Comparison of ENCODE assay signal across 24 cellular contexts in the genomic region with DNA sequence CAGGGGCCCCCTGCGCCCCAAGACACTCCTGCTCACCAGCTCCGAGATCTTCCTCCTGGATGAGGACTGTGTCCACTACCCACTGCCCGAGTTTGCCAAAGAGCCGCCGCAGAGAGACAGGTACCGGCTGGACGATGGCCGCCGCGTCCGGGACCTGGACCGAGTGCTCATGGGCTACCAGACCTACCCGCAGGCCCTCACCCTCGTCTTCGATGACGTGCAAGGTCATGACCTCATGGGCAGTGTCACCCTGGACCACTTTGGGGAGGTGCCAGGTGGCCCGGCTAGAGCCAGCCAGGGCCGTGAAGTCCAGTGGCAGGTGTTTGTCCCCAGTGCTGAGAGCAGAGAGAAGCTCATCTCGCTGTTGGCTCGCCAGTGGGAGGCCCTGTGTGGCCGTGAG. TPM values are rescaled to one million over a fixed set of nuclear protein-coding genes. Genes with fewer than 3 reads are reported as not detected.
"Had no signal": no experiment of that assay in that cellular context is flagged by ENCODE, and none has a peak within 500 bp of the region (broad histone marks: within the 10 kb centered on the region; RNA-seq: fewer than 3 reads in every experiment).

No MANE protein-coding gene starts in this region.

- ATAC-seq: activated CD4-positive, CD25-positive, alpha-beta regulatory T cell treated with anti-CD3 and anti-CD28 coated beads, Interleukin-2, amount 50 U/mL, for 24 hours; naive thymus-derived CD4-positive, alpha-beta T cell; pancreas; stimulated activated memory B cell treated with anti-CD40 and anti-IgM and Interleukin-4, amounts not matched to agents 10 μg/mL and 1 μg/mL and 100 μg/mL, for 72 hours had no signal

- H3K27me3 ChIP-seq: cardiac muscle cell, pancreas, sigmoid colon, stomach, tibial artery had no signal

- H3K27ac ChIP-seq: tibial artery, VCaP had no signal

- H3K4me1 ChIP-seq: pancreas, prostate gland had no signal

- H3K9me3 ChIP-seq: pancreas, prostate gland, sigmoid colon, stomach, tibial artery had no signal

- DNase-seq: activated CD4-positive, alpha-beta T cell treated with anti-CD3 and anti-CD28 coated beads for 48 hours; activated CD4-positive, alpha-beta T cell treated with anti-CD3 and anti-CD28 coated beads, Interleukin-2, amount 50 U/mL, for 48 hours; activated CD8-positive, alpha-beta memory T cell treated with anti-CD3 and anti-CD28 coated beads for 24 hours; activated effector memory CD4-positive, alpha-beta T cell treated with Interleukin-2 at 50 U/mL for 16 hours; activated naive CD4-positive, alpha-beta T cell treated with Interleukin-2 at 50 U/mL for 16 hours; aorta; cortex of kidney; naive thymus-derived CD4-positive, alpha-beta T cell; nucleus accumbens; retina; sigmoid colon; small intestine; stimulated activated CD4-positive, alpha-beta T cell treated with anti-CD3 and anti-CD28 coated beads, Interleukin-1b, Interleukin-23, amount 100 ng/mL, for 48 hours; stimulated activated CD4-positive, alpha-beta T cell treated with anti-CD3 and anti-CD28 coated beads, Interleukin-4, amount 100 ng/mL, for 4 hours; stimulated activated CD8-positive, alpha-beta memory T cell treated with anti-CD3 and anti-CD28 coated beads, Interleukin-4, amount 100 ng/mL, for 48 hours; stomach; T-helper 9 cell; tibial artery had no signal

- H3K4me3 ChIP-seq: cardiac muscle cell, pancreas, prostate gland, sigmoid colon, stomach, tibial artery had no signal

RNA-seq across cellular contexts. Expression of a gene that starts 3.1 kb away (rescaled TPM):
- polyA plus RNA-seq: cardiac muscle cell; naive thymus-derived CD4-positive, alpha-beta T cell had no signal
